7 cellular contexts compared by ENCODE assay signal in the genomic region with DNA sequence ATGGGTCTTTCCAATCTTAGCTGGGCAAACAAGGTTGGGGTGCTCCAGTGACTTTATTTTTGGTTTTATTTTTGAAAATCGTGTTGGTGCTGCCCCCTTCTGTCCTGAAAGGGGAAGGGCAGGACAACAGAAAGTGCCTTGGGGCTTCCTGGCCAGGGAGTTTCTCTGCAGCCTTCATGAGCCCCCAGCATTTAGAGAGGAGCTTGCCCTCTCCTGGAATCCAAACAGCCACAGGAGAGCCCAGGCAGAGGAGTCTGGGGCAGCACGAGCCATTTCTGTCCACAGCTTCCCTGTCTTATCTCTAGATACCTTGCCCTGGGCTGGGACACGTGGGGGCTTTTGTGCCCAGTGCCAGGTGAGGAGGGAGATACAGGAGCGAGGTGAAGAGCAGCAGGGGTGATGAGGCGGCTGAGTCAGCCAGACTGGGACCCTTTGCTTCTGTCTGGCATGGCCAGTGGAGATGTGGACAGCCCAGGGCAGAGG. TPM values are rescaled to one million over a fixed set of nuclear protein-coding genes. Genes with fewer than 3 reads are reported as not detected.
DNase-seq lines count a peak whose midpoint lies in the region; ATAC-seq and TF ChIP-seq lines count a peak whose summit lies in the region.

No MANE protein-coding gene starts in this region.

- H3K27ac ChIP-seq in coronary artery: no peak overlapping the region

- peaks cover 21% of the 10 kb centered on the region for H3K36me3 Mint-ChIP-seq in T-helper 1 cell treated with Interleukin-12 subunit alpha and Interleukin-12 subunit beta and Interleukin-4 antibody, amounts not matched to agents 30 μg/mL and 1 μg/mL, for 36 hours (ENCODE audit: low read depth)

- no peak for ATAC-seq in HG03439 (IDR thresholded peaks at IDR 0.05; ENCODE audit: unreplicated experiment)
- ATAC-seq in GM18520 (IDR thresholded peaks at IDR 0.05; ENCODE audit: unreplicated experiment): no peak

- no peaks in the 10 kb centered on the region for H3K27me3 Mint-ChIP-seq in T-helper 1 cell treated with Interleukin-12 subunit alpha and Interleukin-12 subunit beta and Interleukin-4 antibody, amounts not matched to agents 30 μg/mL and 1 μg/mL, for 36 hours (ENCODE audit: low read depth)

- H3K27ac Mint-ChIP-seq in T-helper 1 cell treated with Interleukin-12 subunit alpha and Interleukin-12 subunit beta and Interleukin-4 antibody, amounts not matched to agents 30 μg/mL and 1 μg/mL, for 36 hours: peak overlapping the region; percentile 47

- DNase-seq in EL (peak; percentile 54), KBM-7 (peak; percentile 70), coronary artery (ENCODE audit: low spot score) (no peak), mesenteric fat pad (ENCODE audit: low spot score) (peak; percentile 51)

- H3K4me1 Mint-ChIP-seq in T-helper 1 cell treated with Interleukin-12 subunit alpha and Interleukin-12 subunit beta and Interleukin-4 antibody, amounts not matched to agents 30 μg/mL and 1 μg/mL, for 36 hours (ENCODE audit: low read depth): peaks cover 37% of the 10 kb centered on the region

- TF ChIP-seq CTCF in coronary artery (IDR thresholded peaks at IDR 0.05): peak; percentile 74

- H3K4me3 Mint-ChIP-seq in T-helper 1 cell treated with Interleukin-12 subunit alpha and Interleukin-12 subunit beta and Interleukin-4 antibody, amounts not matched to agents 30 μg/mL and 1 μg/mL, for 36 hours: no peak overlapping the region

- in situ Hi-C loops in KBM-7 (cut with MboI; ENCODE audit: low pct_unique_long_range_greater_than_20kb, low sequenced_read_pairs): no loop called here

- H3K4me3 ChIP-seq in coronary artery: no peak overlapping the region

- H3K9me3 Mint-ChIP-seq in T-helper 1 cell treated with Interleukin-12 subunit alpha and Interleukin-12 subunit beta and Interleukin-4 antibody, amounts not matched to agents 30 μg/mL and 1 μg/mL, for 36 hours: no peaks in the 10 kb centered on the region

RNA-seq across cellular contexts. Expression of gene C1RL, which starts 4.4 kb away (rescaled TPM):
- 68.8 TPM for total RNA-seq in mesenteric fat pad

RNA-seq across cellular contexts. Expression of gene RBP5, which starts 15.3 kb away (rescaled TPM):
- 1.1 TPM for total RNA-seq in mesenteric fat pad

RNA-seq across cellular contexts. Expression of gene CLSTN3, which starts 16.7 kb away (rescaled TPM):
- 15.4 TPM for total RNA-seq in mesenteric fat pad

RNA-seq across cellular contexts. Expression of gene C1R, which starts 21.2 kb away (rescaled TPM):
- 789 TPM for total RNA-seq in mesenteric fat pad

RNA-seq across cellular contexts. Expression of gene C1S, which starts 52.9 kb away (rescaled TPM):
- total RNA-seq in mesenteric fat pad: 593 TPM
